1 cellular context compared by ENCODE assay signal in the genomic region with DNA sequence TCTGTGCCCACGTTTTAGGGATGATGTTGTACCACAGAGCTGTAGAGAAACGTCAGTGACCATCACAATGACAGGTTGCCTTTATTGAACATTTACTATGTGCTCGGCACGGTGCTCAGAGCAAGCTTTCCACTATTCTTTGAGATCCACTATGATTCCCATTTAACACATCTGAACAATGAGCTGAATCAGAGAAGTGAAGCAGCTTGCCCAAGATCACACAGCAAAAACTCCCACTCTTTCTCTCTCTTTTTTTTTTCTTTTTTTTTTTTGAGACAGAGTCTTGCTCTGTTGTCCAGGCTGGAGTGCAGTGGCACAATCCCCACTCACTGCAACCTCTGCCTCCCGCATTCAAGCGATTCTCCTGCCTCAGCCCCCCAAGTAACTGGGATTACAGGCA.
TF ChIP-seq lines count a peak whose summit lies in the region.

No MANE protein-coding gene starts in this region.

TF ChIP-seq in K562, 482 proteins besides CTCF, POLR2A, EP300 and RAD21:
- TF ChIP-seq KDM1A (IDR thresholded peaks at IDR 0.05), result peak; percentile 49 to 64
- TF ChIP-seq BCOR (IDR thresholded peaks at IDR 0.05), result peak; percentile 96
- TF ChIP-seq ZNF212 (CRISPR knock-in tag; IDR thresholded peaks at IDR 0.05), result no peak
- no peak for TF ChIP-seq ARID3B (CRISPR knock-in tag; IDR thresholded peaks at IDR 0.05; ENCODE audit: borderline replicate concordance)
- no peak for TF ChIP-seq PHF20 (IDR thresholded peaks at IDR 0.05; ENCODE audit: partially characterized antibody)
- TF ChIP-seq RBM25 (IDR thresholded peaks at IDR 0.05; ENCODE audit: low read depth, low read length, severe bottlenecking), result peak; percentile 94
- TF ChIP-seq ZFP36 (IDR thresholded peaks at IDR 0.05; ENCODE audit: low read depth, low read length, partially characterized antibody), result peak; percentile 84
- TF ChIP-seq SMARCA5 (IDR thresholded peaks at IDR 0.05), result peak; percentile 56
- TF ChIP-seq ESRRA (IDR thresholded peaks at IDR 0.05; ENCODE audit: borderline replicate concordance, low read depth), result no peak
- no peak for TF ChIP-seq SMAD4 (CRISPR knock-in tag; conservative IDR thresholded peaks at IDR 0.05)
- no peak for TF ChIP-seq NFYB (IDR thresholded peaks at IDR 0.05; ENCODE audit: extremely low read depth, insufficient read length)
- no peak for TF ChIP-seq HINFP (tag; conservative IDR thresholded peaks at IDR 0.05; ENCODE audit: low read depth)
- no peak for TF ChIP-seq ZNF79 (CRISPR knock-in tag; IDR thresholded peaks at IDR 0.05; ENCODE audit: low read depth)
- no peak for TF ChIP-seq FOXJ2 (tag; IDR thresholded peaks at IDR 0.05)
- 0 out of 2 replicates have a peak, but pooled peaks have one; percentile 11 for TF ChIP-seq HDAC2 (IDR thresholded peaks at IDR 0.05)
- peak; percentile 46 for TF ChIP-seq ZNF121 (CRISPR knock-in tag; conservative IDR thresholded peaks at IDR 0.05)
